In the genomic region with DNA sequence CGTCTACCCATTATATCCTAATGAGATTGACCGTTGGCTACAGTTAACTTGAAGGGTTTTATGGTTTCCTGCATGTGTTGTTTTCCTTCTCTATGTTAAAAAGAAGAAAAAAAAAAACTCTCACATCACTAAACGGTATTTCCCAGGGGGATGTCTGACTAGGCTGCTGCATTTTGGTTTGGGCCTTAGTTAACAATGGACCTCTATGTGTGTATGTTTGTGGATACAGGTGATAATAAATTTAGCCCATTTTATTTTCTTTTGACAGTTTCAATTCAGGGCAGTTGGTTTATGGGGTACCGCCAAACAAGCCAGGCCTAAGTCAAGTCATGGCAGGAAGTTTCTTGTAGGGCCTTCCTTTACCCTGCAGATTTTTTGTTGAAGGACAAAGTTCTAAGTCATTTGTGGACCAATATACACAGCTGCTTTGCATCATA, we compare ENCODE assay signal across 18 cellular contexts. TPM values are rescaled to one million over a fixed set of nuclear protein-coding genes. Genes with fewer than 3 reads are reported as not detected.
DNase-seq lines count a peak whose midpoint lies in the region; ATAC-seq and TF ChIP-seq lines count a peak whose summit lies in the region.
"Had no signal": no experiment of that assay in that cellular context is flagged by ENCODE, and none has a peak within 500 bp of the region (broad histone marks: within the 10 kb centered on the region; RNA-seq: fewer than 3 reads in every experiment).

No MANE protein-coding gene starts in this region.

- no peak overlapping the region for H3K4me3 ChIP-seq in GM12865 (ENCODE audit: low read depth, low read length)
- H3K4me3 ChIP-seq: HAP-1, heart right ventricle, tibial nerve had no signal

- no peaks in the 10 kb centered on the region for H3K27me3 Mint-ChIP-seq in stimulated activated memory B cell treated with anti-CD40 and anti-IgM and Interleukin-4, amounts not matched to agents 10 μg/mL and 1 μg/mL and 100 μg/mL, for 72 hours

- DNase-seq in GM12865 (ENCODE audit: low read depth): peak; percentile 51
- peak; percentile 40 for DNase-seq in MV-4-11 (lab: John Stamatoyannopoulos, UW)
- DNase-seq in dermis blood vessel endothelial cell: peak; percentile 67
- no peak for DNase-seq in activated naive CD4-positive, alpha-beta T cell treated with anti-CD3 and anti-CD28 coated beads, Interleukin-2, amount 50 U/mL, for 72 hours (ENCODE audit: low spot score in 2 of 2)
- no peak for DNase-seq in A172 (ENCODE audit: low spot score)
- DNase-seq: amygdala; heart right ventricle; NCI-H1436 treated with DMSO at 0.1 percent for 48 hours; NCI-H774; SHP77 treated with DMSO at 0.1 percent for 48 hours; stimulated activated CD8-positive, alpha-beta memory T cell treated with anti-CD3 and anti-CD28 coated beads, Interleukin-4, amount 100 ng/mL, for 48 hours; T-helper 9 cell had no signal

- peak; percentile 58 for ATAC-seq in GM21786 (IDR thresholded peaks at IDR 0.05; ENCODE audit: unreplicated experiment)
- ATAC-seq in activated naive CD4-positive, alpha-beta T cell treated with anti-CD3 and anti-CD28 coated beads, Interleukin-2, amount 50 U/mL, for 72 hours: no peak
- ATAC-seq in GM21723 (IDR thresholded peaks at IDR 0.05; ENCODE audit: unreplicated experiment): no peak
- no peak for ATAC-seq in stimulated activated memory B cell treated with anti-CD40 and anti-IgM and Interleukin-4, amounts not matched to agents 10 μg/mL and 1 μg/mL and 100 μg/mL, for 72 hours
- ATAC-seq: esophagus mucosa, heart right ventricle had no signal

- H3K27ac Mint-ChIP-seq in activated naive CD4-positive, alpha-beta T cell treated with anti-CD3 and anti-CD28 coated beads, Interleukin-2, amount 50 U/mL, for 72 hours: no peak overlapping the region
- H3K27ac Mint-ChIP-seq in stimulated activated memory B cell treated with anti-CD40 and anti-IgM and Interleukin-4, amounts not matched to agents 10 μg/mL and 1 μg/mL and 100 μg/mL, for 72 hours: no peak overlapping the region

- H3K4me1 Mint-ChIP-seq in stimulated activated memory B cell treated with anti-CD40 and anti-IgM and Interleukin-4, amounts not matched to agents 10 μg/mL and 1 μg/mL and 100 μg/mL, for 72 hours: peaks cover 5% of the 10 kb centered on the region

- H3K4me3 Mint-ChIP-seq in stimulated activated memory B cell treated with anti-CD40 and anti-IgM and Interleukin-4, amounts not matched to agents 10 μg/mL and 1 μg/mL and 100 μg/mL, for 72 hours: no peak overlapping the region

- no peak for TF ChIP-seq CTCF in GM12865 (IDR thresholded peaks at IDR 0.05; ENCODE audit: insufficient read depth, low read depth, low read length, missing control alignments)

- H3K9me3 Mint-ChIP-seq in activated naive CD4-positive, alpha-beta T cell treated with anti-CD3 and anti-CD28 coated beads, Interleukin-2, amount 50 U/mL, for 72 hours: no peaks in the 10 kb centered on the region
- no peaks in the 10 kb centered on the region for H3K9me3 Mint-ChIP-seq in stimulated activated memory B cell treated with anti-CD40 and anti-IgM and Interleukin-4, amounts not matched to agents 10 μg/mL and 1 μg/mL and 100 μg/mL, for 72 hours

- no peaks in the 10 kb centered on the region for H3K36me3 Mint-ChIP-seq in activated naive CD4-positive, alpha-beta T cell treated with anti-CD3 and anti-CD28 coated beads, Interleukin-2, amount 50 U/mL, for 72 hours
- no peaks in the 10 kb centered on the region for H3K36me3 Mint-ChIP-seq in stimulated activated memory B cell treated with anti-CD40 and anti-IgM and Interleukin-4, amounts not matched to agents 10 μg/mL and 1 μg/mL and 100 μg/mL, for 72 hours

RNA-seq across cellular contexts. Expression of a gene that starts 10.0 kb away (rescaled TPM):
- total RNA-seq in dermis blood vessel endothelial cell: 60.2 and 73.5 TPM in 2 replicates
- total RNA-seq in activated naive CD4-positive, alpha-beta T cell treated with anti-CD3 and anti-CD28 coated beads, Interleukin-2, amount 50 U/mL, for 72 hours: 1 to 10 TPM in 1 of 2 donors, under 1 TPM in 1; 0.89 to 4.2 TPM
- total RNA-seq in A172 (2014; rRNA removed; shearing (Covaris generic)): 8.8 and 10.5 TPM in 2 replicates

Comparison
In these comparisons a context has a peak if more than half of its experiments do, and no peak if none do; other contexts are left out.
1. DNase-seq: peak in GM12865 (single experiment), MV-4-11 (single experiment) and dermis blood vessel endothelial cell (single experiment); none in activated naive CD4-positive, alpha-beta T cell treated with anti-CD3 and anti-CD28 coated beads, Interleukin-2, amount 50 U/mL, for 72 hours (0 of 2) and A172 (single experiment).